In the genomic region with DNA sequence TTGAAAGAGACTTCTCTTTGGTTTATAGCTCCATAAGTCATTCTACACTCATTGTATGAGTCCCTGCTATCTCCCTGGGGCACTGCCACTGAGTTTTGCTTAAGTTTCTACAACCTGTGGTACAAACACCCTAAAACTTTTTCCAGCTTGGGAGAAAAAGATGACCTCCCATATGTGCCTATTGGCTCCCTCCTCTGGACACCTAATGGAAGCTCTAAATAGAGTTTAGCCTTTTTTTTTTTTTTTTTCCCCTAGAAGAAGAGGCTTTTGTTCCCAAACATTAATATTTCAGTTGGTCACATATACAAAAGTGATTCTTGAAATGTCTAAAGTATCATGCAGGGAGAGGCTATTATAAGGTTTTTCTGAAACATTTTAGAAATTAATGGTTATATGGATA, we compare ENCODE assay signal across 11 cellular contexts.
DNase-seq lines count a peak whose midpoint lies in the region; ATAC-seq and TF ChIP-seq lines count a peak whose summit lies in the region.
"Had no signal": no experiment of that assay in that cellular context is flagged by ENCODE, and none has a peak within 500 bp of the region (broad histone marks: within the 10 kb centered on the region; RNA-seq: fewer than 3 reads in every experiment).

No MANE protein-coding gene starts in this region.

- no TSS peak for BruUV-seq in Panc1 (replicated peaks; lab: Mats Ljungman, UMichigan)

- no peaks in the 10 kb centered on the region for H3K79me2 ChIP-seq in H9 (ENCODE audit: insufficient read depth, low read length)

- H3K36me3 ChIP-seq in Panc1 (ENCODE audit: control insufficient read depth, insufficient read depth, low read length) (no peaks in the 10 kb centered on the region), ascending aorta (no peaks in the 10 kb centered on the region)
- H3K36me3 ChIP-seq: upper lobe of right lung had no signal

- in situ Hi-C loops in Panc1 (cut with HindIII; ENCODE audit: low pct_unique_long_range_greater_than_20kb, low sequenced_read_pairs), result no loop called here

- no peaks in the 10 kb centered on the region for H3K27me3 Mint-ChIP-seq in H9 (ENCODE audit: low read depth)

- H3K4me2 ChIP-seq in H9 (ENCODE audit: insufficient read depth, insufficient read length, low read length), result no peak overlapping the region

- no peak overlapping the region for H2BK20ac ChIP-seq in H9 (ENCODE audit: low read depth, low read length, poor library complexity, severe bottlenecking)

- H2AK5ac ChIP-seq in H9 (ENCODE audit: insufficient read length, low read length), result no peak overlapping the region

- CTCF ChIA-PET in Panc1 (lab: Charles Lee), result no interaction called here

- H4K5ac ChIP-seq in H9 (ENCODE audit: insufficient read length, low read depth, low read length), result no peak overlapping the region

- H4K91ac ChIP-seq in H9 (ENCODE audit: insufficient read length, low read depth, low read length), result no peak overlapping the region

- no peaks in the 10 kb centered on the region for H4K20me1 ChIP-seq in H9 (ENCODE audit: control insufficient read depth, insufficient read depth, insufficient read length)

- no peak overlapping the region for H3T11ph ChIP-seq in H9 (ENCODE audit: low read length)

- POLR2A ChIA-PET in Panc1 (lab: Charles Lee), result no interaction called here

- H2BK15ac ChIP-seq in H9 (ENCODE audit: low read depth, low read length), result no peak overlapping the region

- H3K4me1 ChIP-seq in H9 (ENCODE audit: insufficient read depth, low read length) (no peaks in the 10 kb centered on the region), Panc1 (ENCODE audit: control insufficient read depth, insufficient read depth, low read length) (no peaks in the 10 kb centered on the region), ascending aorta (no peaks in the 10 kb centered on the region)
- H3K4me1 ChIP-seq: upper lobe of right lung had no signal

- 0 out of 4 replicates have a peak, but pooled peaks cover 0 to 2% of the 10 kb centered on the region in 2 experiments for H3K4me1 Mint-ChIP-seq in H9

- H3K27me3 ChIP-seq in H9 (ENCODE audit: insufficient read depth, low read length), result no peaks in the 10 kb centered on the region
- no peaks in the 10 kb centered on the region for H3K27me3 ChIP-seq in Panc1 (ENCODE audit: control insufficient read depth, insufficient read depth, low read length)
- no peaks in the 10 kb centered on the region for H3K27me3 ChIP-seq in ascending aorta
- H3K27me3 ChIP-seq: upper lobe of right lung had no signal

- intact Hi-C loops in Panc1 (cut with micrococcal nuclease; ENCODE audit: unreplicated experiment), result no loop called here
- intact Hi-C loops in ascending aorta (cut with DNase I), result no loop called here

- TF ChIP-seq CTCF in 22Rv1 (IDR thresholded peaks at IDR 0.05), result peak; percentile 37
- TF ChIP-seq CTCF in H9 (conservative IDR thresholded peaks at IDR 0.05), result peak; percentile 65
- TF ChIP-seq CTCF in Panc1 (IDR thresholded peaks at IDR 0.05), result peak; percentile 15; the same call in 1 of the 2 replicates
- peak; percentile 58 for TF ChIP-seq CTCF in epithelial cell of proximal tubule (conservative IDR thresholded peaks at IDR 0.05; ENCODE audit: low read depth, low read length)
- no peak for TF ChIP-seq CTCF in ascending aorta (IDR thresholded peaks at IDR 0.05)

- no peak overlapping the region for H3K56ac ChIP-seq in H9 (ENCODE audit: insufficient read length, low read depth, low read length)

- H3K9me3 Mint-ChIP-seq in H9, result no peaks in the 10 kb centered on the region; a peak in 1 of 5 replicates

- H2BK12ac ChIP-seq in H9 (ENCODE audit: insufficient read length, low read depth, low read length), result no peak overlapping the region

- H4K8ac ChIP-seq in H9 (replicated peaks; ENCODE audit: insufficient read length, low read depth, low read length), result no peak overlapping the region

- no peak overlapping the region for H2BK120ac ChIP-seq in H9 (ENCODE audit: low read depth, low read length, poor library complexity, severe bottlenecking)

- H3K27ac ChIP-seq in 22Rv1, result no peak overlapping the region
- no peak overlapping the region for H3K27ac ChIP-seq in H9 (ENCODE audit: insufficient read length, low read depth, low read length)
- no peak overlapping the region for H3K27ac ChIP-seq in Panc1 (ENCODE audit: low read length)
- H3K27ac ChIP-seq in ascending aorta, result no peak overlapping the region
- H3K27ac ChIP-seq: skin epidermis, upper lobe of right lung had no signal

- H3K79me1 ChIP-seq in H9 (ENCODE audit: insufficient read depth, low read depth, low read length, poor library complexity, severe bottlenecking), result no peaks in the 10 kb centered on the region

- no peak overlapping the region for H3K18ac ChIP-seq in H9 (ENCODE audit: insufficient read length, low read depth, low read length)

- no peak overlapping the region for H2BK5ac ChIP-seq in H9 (ENCODE audit: insufficient read length, low read length)

- H3K36me3 Mint-ChIP-seq in H9 (ENCODE audit: insufficient read depth in 1 of 3, low read depth in 3 of 3), result no peaks in the 10 kb centered on the region

- no peak overlapping the region for H3K14ac ChIP-seq in H9 (ENCODE audit: insufficient read depth, low read length)

- no peak overlapping the region for H3K23ac ChIP-seq in H9 (ENCODE audit: insufficient read length, low read depth, low read length)

- no peak overlapping the region for H3K9ac ChIP-seq in H9 (ENCODE audit: extremely low read depth, insufficient read length, low read length)

- H3K4ac ChIP-seq in H9 (ENCODE audit: low read depth, low read length), result no peak overlapping the region

- no peaks in the 10 kb centered on the region for H3K9me3 ChIP-seq in H9 (ENCODE audit: control insufficient read depth, low read depth, low read length)
- H3K9me3 ChIP-seq in Panc1 (ENCODE audit: control insufficient read depth, insufficient read depth, low read depth, low read length), result no peaks in the 10 kb centered on the region
- H3K9me3 ChIP-seq in ascending aorta, result no peaks in the 10 kb centered on the region
- H3K9me3 ChIP-seq: upper lobe of right lung had no signal

- ATAC-seq in Panc1 (no peak), GM18867 (IDR thresholded peaks at IDR 0.05; ENCODE audit: unreplicated experiment) (no peak)
- ATAC-seq: upper lobe of right lung had no signal

- peak overlapping the region; percentile 69 for H2AFZ ChIP-seq in H9 (ENCODE audit: low read length)

- H3K4me3 Mint-ChIP-seq in H9, result no peak overlapping the region

- DNase-seq in H9, result no peak
- no peak for DNase-seq in Panc1 (ENCODE audit: low read depth, low spot score)
- DNase-seq in epithelial cell of proximal tubule (ENCODE audit: low read depth), result no peak
- DNase-seq in activated naive CD4-positive, alpha-beta T cell treated with anti-CD3 and anti-CD28 coated beads, Interleukin-2, amount 50 U/mL, for 16 hours, result no peak
- DNase-seq in NCI-H1092 treated with DMSO at 0.1 percent for 48 hours (lab: John Stamatoyannopoulos, UW), result no peak
- no peak for DNase-seq in ascending aorta (ENCODE audit: low spot score in 2 of 2)
- DNase-seq: NCI-H1436 treated with DMSO at 0.1 percent for 48 hours, upper lobe of right lung had no signal

- no peak overlapping the region for H3K4me3 ChIP-seq in Panc1 (ENCODE audit: low read depth in 2 of 2, low read length in 2 of 2)
- H3K4me3 ChIP-seq in epithelial cell of proximal tubule (ENCODE audit: low read depth, low read length), result no peak overlapping the region
- no peak overlapping the region for H3K4me3 ChIP-seq in ascending aorta
- H3K4me3 ChIP-seq: skin epidermis, upper lobe of right lung had no signal

- no peaks in the 10 kb centered on the region for H3K23me2 ChIP-seq in H9 (ENCODE audit: insufficient read length, low read depth, low read length, poor library complexity, severe bottlenecking)

- H3K27ac Mint-ChIP-seq in H9, result peak overlapping the region in 1 of 3 experiments; percentile 95; a peak in 1 of 7 replicates

Comparison
In these comparisons a context has a peak if more than half of its experiments do, and no peak if none do; other contexts are left out.
1. CTCF ChIP-seq: peak in 22Rv1 (single experiment), H9 (single experiment), Panc1 (single experiment) and epithelial cell of proximal tubule (single experiment); none in ascending aorta (0 of 3).